Comparison of ENCODE assay signal across 8 cellular contexts in genomic region chr1:234065794-234066447, GRCh38.
DNase-seq lines count a peak whose midpoint lies in the region; ATAC-seq and TF ChIP-seq lines count a peak whose summit lies in the region.

No MANE protein-coding gene starts in this region.

- H3K27me3 ChIP-seq in endodermal cell (ENCODE audit: control insufficient read depth, insufficient read depth, low read length, poor library complexity, severe bottlenecking), result no peaks in the 10 kb centered on the region

- H3K9me3 Mint-ChIP-seq in endodermal cell, result peaks cover 13% of the 10 kb centered on the region
- H3K9me3 Mint-ChIP-seq in stimulated activated effector memory CD8-positive, alpha-beta T cell treated with anti-CD3 and anti-CD28 coated beads, Interleukin-12 subunit alpha, Interleukin-12 subunit beta, amount 100 ng/mL, for 72 hours, result peaks cover 4% of the 10 kb centered on the region

- H3K36me3 Mint-ChIP-seq in endodermal cell (ENCODE audit: low read depth), result peaks cover 10% of the 10 kb centered on the region
- no peaks in the 10 kb centered on the region for H3K36me3 Mint-ChIP-seq in stimulated activated effector memory CD8-positive, alpha-beta T cell treated with anti-CD3 and anti-CD28 coated beads, Interleukin-12 subunit alpha, Interleukin-12 subunit beta, amount 100 ng/mL, for 72 hours

- no peaks in the 10 kb centered on the region for H3K36me3 ChIP-seq in endodermal cell (ENCODE audit: control insufficient read depth, insufficient read depth, low read length)

- H3K27ac ChIP-seq in endodermal cell (ENCODE audit: low read depth, low read length), result no peak overlapping the region

- H3K4me1 Mint-ChIP-seq in endodermal cell, result peaks cover 7% of the 10 kb centered on the region
- peaks cover 7% of the 10 kb centered on the region for H3K4me1 Mint-ChIP-seq in stimulated activated effector memory CD8-positive, alpha-beta T cell treated with anti-CD3 and anti-CD28 coated beads, Interleukin-12 subunit alpha, Interleukin-12 subunit beta, amount 100 ng/mL, for 72 hours

- peaks cover 2% of the 10 kb centered on the region for H3K27me3 Mint-ChIP-seq in endodermal cell (ENCODE audit: insufficient read depth)

- H3K4me3 ChIP-seq in endodermal cell (ENCODE audit: low read length), result no peak overlapping the region

- TF ChIP-seq CTCF in endodermal cell (conservative IDR thresholded peaks at IDR 0.05), result peak; percentile 95

- DNase-seq in GM04504 (ENCODE audit: low read depth) (peak; percentile 16), NCI-H748 treated with DMSO at 0.1 percent for 48 hours (lab: John Stamatoyannopoulos, UW) (peak; percentile 14), endodermal cell (peak; percentile 95), myocyte (ENCODE audit: low read depth) (peak; percentile 59)
- peak; percentile 85 for DNase-seq in activated CD8-positive, alpha-beta memory T cell treated with anti-CD3 and anti-CD28 coated beads for 24 hours
- DNase-seq in stimulated activated effector memory CD8-positive, alpha-beta T cell treated with anti-CD3 and anti-CD28 coated beads, Interleukin-12 subunit alpha, Interleukin-12 subunit beta, amount 100 ng/mL, for 72 hours (ENCODE audit: low spot score in 2 of 2), result peak; percentile 61 to 81

- ATAC-seq in HG03175 (IDR thresholded peaks at IDR 0.05; ENCODE audit: unreplicated experiment), result peak; percentile 61
- ATAC-seq in stimulated activated effector memory CD8-positive, alpha-beta T cell treated with anti-CD3 and anti-CD28 coated beads, Interleukin-12 subunit alpha, Interleukin-12 subunit beta, amount 100 ng/mL, for 72 hours, result peak; percentile 59
- ATAC-seq in HG03025 (IDR thresholded peaks at IDR 0.05; ENCODE audit: low FRiP score, unreplicated experiment), result no peak

- no peaks in the 10 kb centered on the region for H3K4me1 ChIP-seq in endodermal cell (ENCODE audit: control insufficient read depth, insufficient read depth, low read length)

- no peak overlapping the region for H3K4me3 Mint-ChIP-seq in endodermal cell
- no peak overlapping the region for H3K4me3 Mint-ChIP-seq in stimulated activated effector memory CD8-positive, alpha-beta T cell treated with anti-CD3 and anti-CD28 coated beads, Interleukin-12 subunit alpha, Interleukin-12 subunit beta, amount 100 ng/mL, for 72 hours

- H3K9me3 ChIP-seq in endodermal cell (ENCODE audit: control insufficient read depth, low read length), result peaks cover 16% of the 10 kb centered on the region

- H3K9ac ChIP-seq in endodermal cell (ENCODE audit: extremely low read depth, low read length, poor library complexity, severe bottlenecking), result no peak overlapping the region

- WGBS in endodermal cell (ENCODE audit: insufficient coverage in 1 of 2, insufficient read length in 1 of 2), 2 experiments, result 43 to 62% methylated on average over 10 to 16 of the region's 17 CpGs

- no peak overlapping the region for H3K27ac Mint-ChIP-seq in endodermal cell
- H3K27ac Mint-ChIP-seq in stimulated activated effector memory CD8-positive, alpha-beta T cell treated with anti-CD3 and anti-CD28 coated beads, Interleukin-12 subunit alpha, Interleukin-12 subunit beta, amount 100 ng/mL, for 72 hours, result no peak overlapping the region

Comparison
In these comparisons a context has a peak if more than half of its experiments do, and no peak if none do; other contexts are left out.
1. DNase-seq: peak in every context shown above with its lines; median percentile 95 in endodermal cell; 85 in activated CD8-positive, alpha-beta memory T cell treated with anti-CD3 and anti-CD28 coated beads for 24 hours; 71 in stimulated activated effector memory CD8-positive, alpha-beta T cell treated with anti-CD3 and anti-CD28 coated beads, Interleukin-12 subunit alpha, Interleukin-12 subunit beta, amount 100 ng/mL, for 72 hours; 59 in myocyte; 16 in GM04504; 14 in NCI-H748 treated with DMSO at 0.1 percent for 48 hours.